In genomic region chr3:173004681-173005080, GRCh38 we compare ENCODE assay signal across 10 cellular contexts.
"Had no signal": no experiment of that assay in that cellular context is flagged by ENCODE, and none has a peak within 500 bp of the region (broad histone marks: within the 10 kb centered on the region; RNA-seq: fewer than 3 reads in every experiment).

No MANE protein-coding gene starts in this region.

- FAIRE-seq: H1, H54 had no signal

- H3K4me1 ChIP-seq: HAP-1 had no signal

- H3K36me3 ChIP-seq: HAP-1 had no signal

- H3K4me3 ChIP-seq: GM23248, HAP-1 had no signal

- H3K4me3 Mint-ChIP-seq: H9, HFFc6 had no signal

- DNase-seq: GM23248, GOT3, H7, H9, HCEC 1CT, HFFc6 had no signal

- H2AFZ ChIP-seq: GM23248 had no signal

- H3K27ac Mint-ChIP-seq: HFFc6 had no signal

- H3K9ac ChIP-seq: GM23248 had no signal

- ATAC-seq: HCT116 had no signal

- H3K9me3 ChIP-seq: HAP-1 had no signal

- H3K27ac ChIP-seq: GM23248 had no signal
